1 cellular context compared by ENCODE assay signal in genomic region chr10:132647424-132647823, GRCh38.
TF ChIP-seq lines count a peak whose summit lies in the region.

No MANE protein-coding gene starts in this region.

TF ChIP-seq in WTC11, 78 proteins besides CTCF, POLR2A, EP300 and RAD21 (continued from another document):
- TF ChIP-seq ZNF512 (CRISPR knock-in tag; IDR thresholded peaks at IDR 0.05; ENCODE audit: borderline replicate concordance) (no peak), GABPB1 (CRISPR knock-in tag; IDR thresholded peaks at IDR 0.05) (no peak), ZNF671 (CRISPR knock-in tag; IDR thresholded peaks at IDR 0.05) (no peak), TEAD1 (CRISPR knock-in tag; IDR thresholded peaks at IDR 0.05) (no peak), TP53 (CRISPR knock-in tag; IDR thresholded peaks at IDR 0.05) (no peak), FOXP1 (CRISPR knock-in tag; IDR thresholded peaks at IDR 0.05; ENCODE audit: borderline replicate concordance) (no peak), NR3C1 (CRISPR knock-in tag; conservative IDR thresholded peaks at IDR 0.05; ENCODE audit: low read depth) (no peak), CREB1 (CRISPR knock-in tag; IDR thresholded peaks at IDR 0.05) (no peak), TCF7 (CRISPR knock-in tag; IDR thresholded peaks at IDR 0.05; ENCODE audit: low read depth) (no peak), SOX15 (CRISPR knock-in tag; IDR thresholded peaks at IDR 0.05) (no peak)
- TF ChIP-seq, protein P1, sequence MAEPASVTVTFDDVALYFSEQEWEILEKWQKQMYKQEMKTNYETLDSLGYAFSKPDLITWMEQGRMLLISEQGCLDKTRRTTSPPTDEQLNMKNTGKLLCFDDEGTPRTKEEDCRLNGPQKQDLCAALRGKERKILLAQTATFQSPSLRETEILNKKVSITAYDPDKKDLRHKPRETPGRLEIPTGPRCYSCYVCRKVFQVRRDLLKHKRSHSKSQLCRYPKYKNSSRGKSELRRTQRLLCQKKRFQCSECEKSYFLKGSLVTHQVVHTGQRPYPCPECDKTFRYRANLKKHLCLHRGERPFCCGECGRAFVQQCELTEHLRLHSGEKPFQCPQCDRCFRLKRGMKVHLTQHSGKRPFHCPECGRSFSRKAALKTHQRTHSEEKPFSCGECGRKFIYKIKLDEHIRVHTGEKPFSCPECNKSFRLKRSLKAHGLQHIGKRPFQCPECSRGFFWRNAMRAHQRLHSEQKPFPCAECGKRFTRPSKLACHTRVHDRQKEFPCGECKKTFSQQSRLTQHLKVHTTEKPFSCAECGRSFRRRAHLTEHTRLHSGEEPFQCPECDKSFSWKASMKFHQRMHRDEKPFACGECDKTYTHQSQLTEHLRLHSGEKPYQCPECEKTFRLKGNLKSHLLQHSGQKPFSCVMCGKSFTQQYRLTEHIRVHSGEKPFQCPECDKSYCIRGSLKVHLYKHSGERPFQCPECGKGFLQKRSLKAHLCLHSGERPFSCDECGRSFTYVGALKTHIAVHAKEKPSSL (CRISPR knock-in tag; conservative IDR thresholded peaks at IDR 0.05) = no peak
